Comparison of ENCODE assay signal across 8 cellular contexts in the genomic region with DNA sequence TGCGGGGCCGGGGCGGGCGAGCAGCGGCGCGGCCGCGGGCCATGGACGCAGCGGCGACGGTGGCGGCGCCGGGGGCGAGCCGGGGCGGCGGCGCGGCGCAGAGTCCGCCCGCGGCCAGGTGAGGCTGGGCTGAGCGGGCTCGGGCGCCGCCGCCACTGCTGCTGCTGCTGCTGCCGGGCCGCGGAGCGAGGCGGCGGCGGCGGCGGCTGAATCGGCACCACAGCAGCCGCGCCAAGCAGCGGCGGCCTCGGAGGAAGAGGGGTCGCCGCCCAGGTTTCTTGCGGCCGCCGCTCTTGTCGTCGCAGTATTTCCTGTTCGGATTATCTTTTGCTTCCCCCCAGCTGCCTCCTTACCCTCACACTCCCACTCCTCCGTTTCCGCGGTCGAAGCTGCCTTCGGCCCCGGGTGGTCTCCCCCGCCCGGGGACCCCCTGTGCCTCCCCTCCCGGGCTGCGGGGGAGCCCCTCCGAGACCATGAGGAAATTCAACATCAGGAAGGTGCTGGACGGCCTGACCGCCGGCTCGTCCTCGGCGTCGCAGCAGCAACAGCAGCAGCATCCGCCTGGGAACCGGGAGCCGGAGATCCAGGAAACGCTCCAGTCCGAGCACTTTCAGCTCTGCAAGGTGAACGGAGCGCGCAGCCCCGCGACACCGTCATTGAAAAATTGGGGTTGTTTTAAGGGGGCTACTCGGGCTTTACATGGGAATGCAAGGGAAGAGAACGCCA. TPM values are rescaled to one million over a fixed set of nuclear protein-coding genes. Genes with fewer than 3 reads are reported as not detected.
A peak's percentile ranks its signal among the peaks of the same experiment; 100 is the strongest.
DNase-seq lines count a peak whose midpoint lies in the region; ATAC-seq and TF ChIP-seq lines count a peak whose summit lies in the region.

STXBP5 (plus strand) TSS at position 358 of the 726 bp plus-strand sequence; CDS start at position 474, 116 bp downstream.

- POLR2A ChIA-PET in OCI-LY7 (lab: Charles Lee): interaction anchor here (2.9 kb wide), 1 partner anchor 12 kb away, joined by 10 read pairs; no protein-coding TSS in a partner anchor
- POLR2A ChIA-PET in naive thymus-derived CD8-positive, alpha-beta T cell (lab: Charles Lee): interaction anchor here (0.9 to 2.6 kb wide), 6 partner anchors 9 to 1469 kb away, joined by 3 to 8 read pairs (median 5); partner anchors contain the start of gene EPM2A

- H3K27ac ChIP-seq in OCI-LY7 (ENCODE audit: low read depth, low read length, poor library complexity, severe bottlenecking) (peak within 1 kb of the TSS; percentile 80), fibroblast of lung (ENCODE audit: insufficient read depth, low read length) (peak within 1 kb of the TSS; percentile 89), substantia nigra (ENCODE audit: low read depth, low read length, poor library complexity, severe bottlenecking) (peak within 1 kb of the TSS; percentile 94)

- peaks cover 21% of the 10 kb centered on the region for H3K4me1 ChIP-seq in OCI-LY7 (ENCODE audit: insufficient read depth, low read length, poor library complexity, severe bottlenecking)
- no peaks in the 10 kb centered on the region for H3K4me1 ChIP-seq in fibroblast of lung (ENCODE audit: control insufficient read depth, extremely low read depth, insufficient read depth, low read length)

- no peaks in the 10 kb centered on the region for H3K27me3 ChIP-seq in fibroblast of lung (ENCODE audit: control insufficient read depth, insufficient read depth, low read length)

- no peaks in the 10 kb centered on the region for H3K9me3 Mint-ChIP-seq in naive thymus-derived CD8-positive, alpha-beta T cell

- peak within 1 kb of the TSS; percentile 93 to 100 (median 98) for H3K4me3 Mint-ChIP-seq in naive thymus-derived CD8-positive, alpha-beta T cell

- intact Hi-C loops in OCI-LY7 (cut with micrococcal nuclease; ENCODE audit: unreplicated experiment): loop anchor here (5.0 to 10.0 kb wide), 3 partner anchors 1239 to 1389 kb away; partner anchors contain the start of genes FBXO30 and SHPRH

- BruUV-seq in OCI-LY7 (replicated peaks; lab: Mats Ljungman, UMichigan): no TSS peak

- H3K79me2 ChIP-seq in OCI-LY7 (ENCODE audit: insufficient read depth, low read depth, low read length) (peaks cover 27% of the 10 kb centered on the region; the same call in 1 of the 2 replicates), fibroblast of lung (ENCODE audit: control insufficient read depth, insufficient read depth, low read length) (peaks cover 48% of the 10 kb centered on the region)

- H4K20me1 ChIP-seq in OCI-LY7 (ENCODE audit: insufficient read depth, low read length) (peaks cover 18% of the 10 kb centered on the region; the same call in 1 of the 2 replicates), fibroblast of lung (ENCODE audit: control insufficient read depth, extremely low read depth, insufficient read depth, low read length) (no peaks in the 10 kb centered on the region)

- ATAC-seq in GM18520 (IDR thresholded peaks at IDR 0.05; ENCODE audit: unreplicated experiment): peak; percentile 21
- peak; percentile 17 for ATAC-seq in HG03066 (IDR thresholded peaks at IDR 0.05; ENCODE audit: low read depth, unreplicated experiment)
- peak; percentile 24 to 36 for ATAC-seq in naive thymus-derived CD8-positive, alpha-beta T cell

- no peaks in the 10 kb centered on the region for H3K36me3 ChIP-seq in OCI-LY7 (ENCODE audit: insufficient read depth, low read length)
- H3K36me3 ChIP-seq in fibroblast of lung (ENCODE audit: control insufficient read depth, insufficient read depth, low read length): no peaks in the 10 kb centered on the region

- H3K9me3 ChIP-seq in OCI-LY7 (ENCODE audit: low read length): no peaks in the 10 kb centered on the region
- H3K9me3 ChIP-seq in fibroblast of lung (ENCODE audit: control insufficient read depth, insufficient read depth, low read depth, low read length): no peaks in the 10 kb centered on the region

- no peaks in the 10 kb centered on the region for H3K27me3 Mint-ChIP-seq in naive thymus-derived CD8-positive, alpha-beta T cell

- H3K4me1 Mint-ChIP-seq in naive thymus-derived CD8-positive, alpha-beta T cell: peaks cover 17 to 48% (median 28%) of the 10 kb centered on the region in 4 donors

- H3K9ac ChIP-seq in fibroblast of lung (ENCODE audit: insufficient read depth, low read length): peak within 1 kb of the TSS; percentile 85

- peak; percentile 45 for DNase-seq in AG08395 (ENCODE audit: low spot score)
- peak; percentile 68 for DNase-seq in OCI-LY7 (ENCODE audit: low spot score)
- DNase-seq in activated T-helper 1 cell treated with anti-CD3 and anti-CD28 coated beads, Interleukin-2, amount 50 U/mL, for 16 hours (ENCODE audit: low read depth in 1 of 2, low spot score in 1 of 2): peak; percentile 9 to 17
- DNase-seq in fibroblast of lung (ENCODE audit: low read depth in 2 of 2): peak; percentile 46 to 60
- DNase-seq in naive thymus-derived CD8-positive, alpha-beta T cell: peak; percentile 18 to 64 (median 42)
- peak in 41 of 49 donors; percentile 3 to 72 (median 34) for DNase-seq in substantia nigra (lab: John Stamatoyannopoulos, UW)

- peak within 1 kb of the TSS; percentile 95 to 100 (median 98) for H3K27ac Mint-ChIP-seq in naive thymus-derived CD8-positive, alpha-beta T cell

- no peaks in the 10 kb centered on the region for H3K9me2 ChIP-seq in OCI-LY7 (ENCODE audit: insufficient read depth, low read length)

- peaks cover 0 to 4% (median 0%) of the 10 kb centered on the region in 3 donors for H3K36me3 Mint-ChIP-seq in naive thymus-derived CD8-positive, alpha-beta T cell

- TF ChIP-seq CTCF in OCI-LY7 (conservative IDR thresholded peaks at IDR 0.05; ENCODE audit: low read length) (no peak), fibroblast of lung (conservative IDR thresholded peaks at IDR 0.05 in 1 of 2, IDR thresholded peaks at IDR 0.05 in 1 of 2; ENCODE audit: low read depth in 1 of 2, low read length in 2 of 2) (no peak)

- H3K4me3 ChIP-seq in OCI-LY7 (ENCODE audit: low read depth, low read length, poor library complexity, severe bottlenecking): peak within 1 kb of the TSS; percentile 100
- H3K4me3 ChIP-seq in fibroblast of lung (replicated peaks in 1 of 4; ENCODE audit: control extremely low read depth in 1 of 4, insufficient read depth in 1 of 4, low read depth in 3 of 4, low read length in 4 of 4): peak within 1 kb of the TSS; percentile 82 to 96 (median 88)

- H3K4me2 ChIP-seq in OCI-LY7 (ENCODE audit: low read length) (peak within 1 kb of the TSS; percentile 88), fibroblast of lung (ENCODE audit: extremely low read depth, insufficient read depth, low read length) (peak within 1 kb of the TSS; percentile 98)

- CTCF ChIA-PET in OCI-LY7 (lab: Charles Lee; ENCODE audit: unreplicated experiment): no interaction called here

- H2AFZ ChIP-seq in OCI-LY7 (ENCODE audit: low read length): peak within 1 kb of the TSS; percentile 98
- H2AFZ ChIP-seq in fibroblast of lung (ENCODE audit: low read length): peak within 1 kb of the TSS; percentile 92

RNA-seq across cellular contexts. Expression of gene STXBP5, which starts in this region (rescaled TPM):
- 7.2 and 12.3 TPM in 2 replicates for total RNA-seq in OCI-LY7 (2014; rRNA removed; shearing (Covaris generic))
- 14.1 and 15.4 TPM in 2 replicates for total RNA-seq in OCI-LY7 (2022)
- total RNA-seq in fibroblast of lung: 80.4 and 90.7 TPM in 2 replicates
- 27.6 and 39.8 TPM in 2 replicates for polyA plus RNA-seq in fibroblast of lung
- polyA plus RNA-seq in fibroblast of lung (2012): 15.1 and 22.3 TPM in 2 replicates
- polyA minus RNA-seq in fibroblast of lung (ENCODE audit: low replicate concordance): 11.3 and 36.5 TPM in 2 replicates
- 10 to 100 TPM; 36.5 to 37.6 TPM for total RNA-seq in naive thymus-derived CD8-positive, alpha-beta T cell
- 10 to 100 TPM in 1 of 3 donors, 1 to 10 TPM in 2; 2.9 to 11.2 (median 5.6) TPM for polyA plus RNA-seq in naive thymus-derived CD8-positive, alpha-beta T cell

Comparison
In these comparisons a context has a peak if more than half of its experiments do, and no peak if none do; other contexts are left out.
1. Peak in every context shown above with its lines: DNase-seq, ATAC-seq, H3K4me3 ChIP-seq and H3K27ac ChIP-seq.
2. DNase-seq: peak in every context shown above with its lines; median percentile 68 in OCI-LY7; 53 in fibroblast of lung; 45 in AG08395; 42 in naive thymus-derived CD8-positive, alpha-beta T cell; 34 in substantia nigra; 13 in activated T-helper 1 cell treated with anti-CD3 and anti-CD28 coated beads, Interleukin-2, amount 50 U/mL, for 16 hours.